12 cellular contexts compared by ENCODE assay signal in genomic region chr1:160117709-160118183, GRCh38. TPM values are rescaled to one million over a fixed set of nuclear protein-coding genes. Genes with fewer than 3 reads are reported as not detected.
DNase-seq lines count a peak whose midpoint lies in the region; ATAC-seq and TF ChIP-seq lines count a peak whose summit lies in the region.
"Had no signal": no experiment of that assay in that cellular context is flagged by ENCODE, and none has a peak within 500 bp of the region (broad histone marks: within the 10 kb centered on the region; RNA-seq: fewer than 3 reads in every experiment).

No MANE protein-coding gene starts in this region.

- intact Hi-C loops in esophagus muscularis mucosa (cut with DNase I) (no loop called here), testis (cut with DNase I; ENCODE audit: low total_unique reads) (no loop called here), Caco-2 (cut with micrococcal nuclease; ENCODE audit: unreplicated experiment) (no loop called here), uterus (cut with DNase I; ENCODE audit: low total_unique reads) (no loop called here)
- intact Hi-C loops in CD4-positive, alpha-beta T cell (cut with DNase I, micrococcal nuclease) = no loop called here

- H3K27ac ChIP-seq in esophagus muscularis mucosa (replicated peaks in 1 of 4) (peak overlapping the region; percentile 85 to 95 (median 88)), testis (no peak overlapping the region), uterus (no peak overlapping the region)
- H3K27ac ChIP-seq in CD4-positive, alpha-beta T cell (ENCODE audit: low read depth, low read length) = no peak overlapping the region
- H3K27ac ChIP-seq: VCaP had no signal

- H3K9me3 ChIP-seq in NT2/D1 (ENCODE audit: insufficient read depth, low read length) (no peaks in the 10 kb centered on the region), esophagus muscularis mucosa (no peaks in the 10 kb centered on the region), testis (no peaks in the 10 kb centered on the region), Caco-2 (no peaks in the 10 kb centered on the region), uterus (no peaks in the 10 kb centered on the region)
- no peaks in the 10 kb centered on the region for H3K9me3 ChIP-seq in CD4-positive, alpha-beta T cell (ENCODE audit: control insufficient read depth, low read length)

- no peak overlapping the region for H3K27ac Mint-ChIP-seq in CD4-positive, alpha-beta T cell
- H3K27ac Mint-ChIP-seq in Caco-2 (ENCODE audit: unreplicated experiment) = no peak overlapping the region

- no peak for ATAC-seq in CD4-positive, alpha-beta T cell (ENCODE audit: poor library complexity)

- H3K9me3 Mint-ChIP-seq in CD4-positive, alpha-beta T cell = no peaks in the 10 kb centered on the region
- no peaks in the 10 kb centered on the region for H3K9me3 Mint-ChIP-seq in Caco-2 (ENCODE audit: unreplicated experiment)

- POLR2A ChIA-PET in CD4-positive, alpha-beta T cell (lab: Charles Lee) = no interaction called here
- POLR2A ChIA-PET in Caco-2 (lab: Charles Lee) = no interaction called here

- H3K4me1 ChIP-seq in NT2/D1 (ENCODE audit: insufficient read depth, insufficient read length) (peaks cover 30% of the 10 kb centered on the region), esophagus muscularis mucosa (peaks cover 50 to 93% (median 82%) of the 10 kb centered on the region in 4 donors), testis (peaks cover 48% of the 10 kb centered on the region), Caco-2 (peaks cover 4% of the 10 kb centered on the region; the same call in 1 of the 2 replicates), uterus (no peaks in the 10 kb centered on the region)

- TF ChIP-seq POLR2A in esophagus muscularis mucosa (IDR thresholded peaks at IDR 0.05; ENCODE audit: low read depth) (no peak), testis (IDR thresholded peaks at IDR 0.05) (no peak), uterus (IDR thresholded peaks at IDR 0.05) (no peak)

- BruUV-seq in Caco-2 (replicated peaks; lab: Mats Ljungman, UMichigan) = no TSS peak

- DNase-seq in NT2/D1 (ENCODE audit: low read depth, low spot score) (no peak), esophagus muscularis mucosa (ENCODE audit: extremely low spot score) (no peak), medulla oblongata (ENCODE audit: extremely low spot score) (peak; percentile 89), testis (peak; percentile 84), NCI-H226 (no peak), Caco-2 (no peak), uterus (no peak)
- no peak for DNase-seq in CD4-positive, alpha-beta T cell
- DNase-seq: DMS153 had no signal

- peaks cover 33% of the 10 kb centered on the region for H3K36me3 ChIP-seq in NT2/D1 (ENCODE audit: insufficient read depth, insufficient read length, low read length)
- H3K36me3 ChIP-seq in esophagus muscularis mucosa = peaks cover 0 to 22% (median 20%) of the 10 kb centered on the region in 4 donors
- H3K36me3 ChIP-seq in testis (ENCODE audit: low read depth, missing control alignments) = no peaks in the 10 kb centered on the region
- H3K36me3 ChIP-seq in Caco-2 (ENCODE audit: control insufficient read depth, insufficient read depth, low read length) = no peaks in the 10 kb centered on the region
- no peaks in the 10 kb centered on the region for H3K36me3 ChIP-seq in uterus

- peak overlapping the region; percentile 38 for H3K9ac ChIP-seq in NT2/D1 (ENCODE audit: insufficient read length, low read depth)

- no peaks in the 10 kb centered on the region for H3K36me3 Mint-ChIP-seq in CD4-positive, alpha-beta T cell (ENCODE audit: low read depth)
- no peaks in the 10 kb centered on the region for H3K36me3 Mint-ChIP-seq in Caco-2 (ENCODE audit: insufficient read depth, unreplicated experiment)

- peak overlapping the region; percentile 49 for H3K4me3 ChIP-seq in NT2/D1 (ENCODE audit: insufficient read length, low read depth)
- H3K4me3 ChIP-seq in esophagus muscularis mucosa = peak overlapping the region; percentile 52 to 70 (median 60)
- H3K4me3 ChIP-seq in testis = peak overlapping the region in 1 of 2 donors; percentile 48
- H3K4me3 ChIP-seq in Caco-2 (ENCODE audit: low read depth, low read length) = no peak overlapping the region
- H3K4me3 ChIP-seq in uterus = no peak overlapping the region

- no peak overlapping the region for H3K4me3 Mint-ChIP-seq in CD4-positive, alpha-beta T cell
- H3K4me3 Mint-ChIP-seq in Caco-2 (ENCODE audit: unreplicated experiment) = no peak overlapping the region

- no peak for TF ChIP-seq EP300 in esophagus muscularis mucosa (IDR thresholded peaks at IDR 0.05)

- CTCF ChIA-PET in CD4-positive, alpha-beta T cell (lab: Charles Lee) = no interaction called here
- CTCF ChIA-PET in Caco-2 (lab: Charles Lee) = no interaction called here

- H3K27me3 Mint-ChIP-seq in CD4-positive, alpha-beta T cell = peaks cover 18% of the 10 kb centered on the region
- H3K27me3 Mint-ChIP-seq in Caco-2 (ENCODE audit: insufficient read depth, unreplicated experiment) = no peaks in the 10 kb centered on the region

- no peaks in the 10 kb centered on the region for H3K4me1 Mint-ChIP-seq in CD4-positive, alpha-beta T cell (ENCODE audit: low read depth)
- H3K4me1 Mint-ChIP-seq in Caco-2 (ENCODE audit: low read depth, unreplicated experiment) = no peaks in the 10 kb centered on the region

- 4% methylated on average over 3 of the region's 8 CpGs for WGBS in esophagus muscularis mucosa
- WGBS in testis, 2 donors = 29 to 34% methylated on average over 7 to 8 of the region's 8 CpGs

- TF ChIP-seq CTCF in esophagus muscularis mucosa (IDR thresholded peaks at IDR 0.05) = no peak
- TF ChIP-seq CTCF in testis (IDR thresholded peaks at IDR 0.05) = no peak
- no peak for TF ChIP-seq CTCF in CD4-positive, alpha-beta T cell (IDR thresholded peaks at IDR 0.05)
- TF ChIP-seq CTCF in Caco-2 (IDR thresholded peaks at IDR 0.05; ENCODE audit: insufficient read depth in 1 of 2, low read depth in 1 of 2, low read length in 1 of 2, severe bottlenecking in 1 of 2, unreplicated experiment in 1 of 2) = no peak
- TF ChIP-seq CTCF in uterus (IDR thresholded peaks at IDR 0.05) = no peak

- no peaks in the 10 kb centered on the region for H3K27me3 ChIP-seq in NT2/D1 (ENCODE audit: insufficient read depth, insufficient read length)
- H3K27me3 ChIP-seq in esophagus muscularis mucosa = peaks cover 0 to 4% (median 0%) of the 10 kb centered on the region in 4 donors
- H3K27me3 ChIP-seq in testis = no peaks in the 10 kb centered on the region
- H3K27me3 ChIP-seq in CD4-positive, alpha-beta T cell (ENCODE audit: control insufficient read depth, insufficient read depth, low read length) = peaks cover 7% of the 10 kb centered on the region
- H3K27me3 ChIP-seq in Caco-2 (replicated peaks; ENCODE audit: control insufficient read depth, insufficient read depth, low read length) = no peaks in the 10 kb centered on the region
- no peaks in the 10 kb centered on the region for H3K27me3 ChIP-seq in uterus

RNA-seq across cellular contexts. Expression of gene ATP1A2, which starts 2.2 kb away (rescaled TPM):
- total RNA-seq in esophagus muscularis mucosa (100 to 1,000 TPM; 101 to 214 (median 130) TPM), testis (10 to 100 TPM; 14.2 to 27.9 TPM), Caco-2 (2022) (0.36 TPM in 1 of 2 replicates, not detected in the other), uterus (10 to 100 TPM in 3 of 4 donors, 1 to 10 TPM in 1; 1.2 to 36.8 (median 13.4) TPM)
- 13.2 TPM for polyA plus RNA-seq in testis (ENCODE audit: insufficient read depth, low read depth, low replicate concordance)
- not detected for total RNA-seq in CD4-positive, alpha-beta T cell
- total RNA-seq: epithelial cell of proximal tubule had no signal

RNA-seq across cellular contexts. Expression of gene IGSF8, which starts 19.3 kb away (rescaled TPM):
- total RNA-seq in esophagus muscularis mucosa (10 to 100 TPM; 12.0 to 27.0 (median 21.9) TPM), testis (100 to 1,000 TPM; 104 to 119 TPM), Caco-2 (2022) (15.4 and 16.0 TPM in 2 replicates), uterus (10 to 100 TPM in 3 of 4 donors, 1 to 10 TPM in 1; 5.4 to 41.4 (median 26.9) TPM)
- polyA plus RNA-seq in testis (ENCODE audit: insufficient read depth, low read depth, low replicate concordance) = 79.8 TPM
- total RNA-seq in CD4-positive, alpha-beta T cell = 10 to 100 TPM; 33.1 to 33.7 TPM

RNA-seq across cellular contexts. Expression of gene ATP1A4, which starts 33.7 kb away (rescaled TPM):
- total RNA-seq in esophagus muscularis mucosa (1 to 10 TPM in 1 of 4 donors, under 1 TPM in 2, not detected in 1; 0.17 to 2.1 (median 0.98) TPM), testis (10 to 100 TPM; 13.3 to 23.0 TPM), Caco-2 (2022) (not detected in 2 replicates), uterus (1 to 10 TPM in 1 of 4 donors, not detected in 3; 1.5 TPM)
- 38.6 TPM for polyA plus RNA-seq in testis (ENCODE audit: insufficient read depth, low read depth, low replicate concordance)
- total RNA-seq in CD4-positive, alpha-beta T cell = under 1 TPM in 1 of 2 experiments, not detected in 1; 0.22 TPM
- total RNA-seq: epithelial cell of proximal tubule had no signal

RNA-seq across cellular contexts. Expression of gene KCNJ9, which starts 36.4 kb away (rescaled TPM):
- total RNA-seq in esophagus muscularis mucosa (not detected), testis (under 1 TPM; 0.55 to 0.68 TPM), Caco-2 (2022) (not detected in 2 replicates), uterus (under 1 TPM in 1 of 4 donors, not detected in 3; 0.28 TPM)
- polyA plus RNA-seq in testis (ENCODE audit: insufficient read depth, low read depth, low replicate concordance) = 0.37 TPM
- total RNA-seq in CD4-positive, alpha-beta T cell = not detected
- total RNA-seq: epithelial cell of proximal tubule, mononuclear cell had no signal

RNA-seq across cellular contexts. Expression of gene KCNJ10, which starts 47.8 kb away (rescaled TPM):
- total RNA-seq in esophagus muscularis mucosa (under 1 TPM in 1 of 4 donors, not detected in 3; 0.06 TPM), testis (1 to 10 TPM in 1 of 2 donors, under 1 TPM in 1; 0.79 to 1.5 TPM), Caco-2 (2022) (0.58 and 0.68 TPM in 2 replicates), uterus (under 1 TPM in 1 of 4 donors, not detected in 3; 0.58 TPM)
- polyA plus RNA-seq in testis (ENCODE audit: insufficient read depth, low read depth, low replicate concordance) = 1.9 TPM
- total RNA-seq in CD4-positive, alpha-beta T cell = not detected
- total RNA-seq: epithelial cell of proximal tubule, mononuclear cell had no signal

Comparison
In these comparisons a context has a peak if more than half of its experiments do, and no peak if none do; other contexts are left out.
1. DNase-seq: peak in medulla oblongata (single experiment) and testis (single experiment); none in NT2/D1 (single experiment), esophagus muscularis mucosa (single experiment), NCI-H226 (single experiment), CD4-positive, alpha-beta T cell (0 of 10), Caco-2 (0 of 2) and uterus (0 of 2).
2. H3K4me3 ChIP-seq: peak in NT2/D1 (single experiment) and esophagus muscularis mucosa (4 of 4); none in Caco-2 (single experiment) and uterus (0 of 2).
3. H3K27ac ChIP-seq: peak in esophagus muscularis mucosa (4 of 4); none in testis (0 of 2), CD4-positive, alpha-beta T cell (single experiment) and uterus (0 of 2).
4. RNA of gene ATP1A4, which starts 33.7 kb away (total RNA-seq): 13.3 to 23.0 TPM in testis; 0.17 to 2.1 TPM in esophagus muscularis mucosa, 0.22 TPM in CD4-positive, alpha-beta T cell, 1.5 TPM in uterus and not detected in Caco-2; every median in the first group is over 4 times any median in the second.